ENCODE assay signal across 26 cellular contexts in genomic region chr2:180776924-180777323, GRCh38.
DNase-seq lines count a peak whose midpoint lies in the region; ATAC-seq, FAIRE-seq and TF ChIP-seq lines count a peak whose summit lies in the region.
"Had no signal": no experiment of that assay in that cellular context is flagged by ENCODE, and none has a peak within 500 bp of the region (broad histone marks: within the 10 kb centered on the region; RNA-seq: fewer than 3 reads in every experiment).

No MANE protein-coding gene starts in this region.

- H3K4me3 Mint-ChIP-seq in activated naive CD8-positive, alpha-beta T cell treated with anti-CD3 and anti-CD28 coated beads for 36 hours = no peak overlapping the region
- H3K4me3 Mint-ChIP-seq: activated CD8-positive, alpha-beta T cell treated with anti-CD3 and anti-CD28 coated beads for 36 hours; activated naive CD8-positive, alpha-beta T cell treated with anti-CD3 and anti-CD28 coated beads, Interleukin-2, amount 50 U/mL, for 24 hours; neural crest cell; T-cell had no signal

- H3K27me3 Mint-ChIP-seq in activated naive CD8-positive, alpha-beta T cell treated with anti-CD3 and anti-CD28 coated beads for 36 hours = no peaks in the 10 kb centered on the region
- H3K27me3 Mint-ChIP-seq: activated naive CD8-positive, alpha-beta T cell treated with anti-CD3 and anti-CD28 coated beads, Interleukin-2, amount 50 U/mL, for 24 hours had no signal

- H3K27ac Mint-ChIP-seq in activated naive CD8-positive, alpha-beta T cell treated with anti-CD3 and anti-CD28 coated beads for 36 hours = no peak overlapping the region
- H3K27ac Mint-ChIP-seq: activated CD8-positive, alpha-beta T cell treated with anti-CD3 and anti-CD28 coated beads for 36 hours; activated naive CD8-positive, alpha-beta T cell treated with anti-CD3 and anti-CD28 coated beads, Interleukin-2, amount 50 U/mL, for 24 hours; T-cell had no signal

- H3K9me3 ChIP-seq in mammary epithelial cell (replicated peaks; ENCODE audit: insufficient read depth, low read length) (no peaks in the 10 kb centered on the region), breast epithelium (no peaks in the 10 kb centered on the region), kidney (ENCODE audit: control insufficient read depth in 1 of 2, low read length in 2 of 2) (no peaks in the 10 kb centered on the region), heart right ventricle (peaks cover 0 to 2% (median 0%) of the 10 kb centered on the region in 11 donors)
- H3K9me3 ChIP-seq: BLaER1 treated with 17β-estradiol and CSF1 and Interleukin-3, amounts not matched to agents 10 nM and 100 nM; colonic mucosa; lower lobe of right lung; sigmoid colon had no signal

- H4K20me1 ChIP-seq in mammary epithelial cell (ENCODE audit: insufficient read depth, low read length) = no peaks in the 10 kb centered on the region
- H4K20me1 ChIP-seq: BLaER1 treated with 17β-estradiol and CSF1 and Interleukin-3, amounts not matched to agents 10 nM and 100 nM had no signal

- H3K9ac ChIP-seq in mammary epithelial cell (ENCODE audit: insufficient read depth, low read length) (no peak overlapping the region), kidney (ENCODE audit: low read length in 2 of 2) (no peak overlapping the region)
- H3K9ac ChIP-seq: BLaER1 treated with 17β-estradiol and CSF1 and Interleukin-3, amounts not matched to agents 10 nM and 100 nM had no signal

- no peak overlapping the region for H2AFZ ChIP-seq in mammary epithelial cell (ENCODE audit: low read depth, low read length)

- H3K27ac ChIP-seq in mammary epithelial cell (ENCODE audit: insufficient read depth, low read depth, low read length) (no peak overlapping the region), breast epithelium (no peak overlapping the region), kidney (ENCODE audit: low read depth in 2 of 2, low read length in 2 of 2) (no peak overlapping the region), heart right ventricle (no peak overlapping the region)
- H3K27ac ChIP-seq: BLaER1 treated with 17β-estradiol and CSF1 and Interleukin-3, amounts not matched to agents 10 nM and 100 nM; colonic mucosa; lower lobe of right lung; sigmoid colon had no signal

- no peak for TF ChIP-seq CTCF in mammary epithelial cell (conservative IDR thresholded peaks at IDR 0.05 in 1 of 2, IDR thresholded peaks at IDR 0.05 in 1 of 2; ENCODE audit: extremely low read depth in 1 of 2, insufficient read depth in 1 of 2, low read depth in 1 of 2, low read length in 2 of 2)
- TF ChIP-seq CTCF in breast epithelium (IDR thresholded peaks at IDR 0.05) = no peak
- no peak for TF ChIP-seq CTCF in astrocyte of the spinal cord (IDR thresholded peaks at IDR 0.05; ENCODE audit: low read depth, low read length)
- TF ChIP-seq CTCF in kidney (IDR thresholded peaks at IDR 0.05; ENCODE audit: borderline replicate concordance, extremely low read depth, insufficient read depth) = no peak
- no peak for TF ChIP-seq CTCF in heart right ventricle (IDR thresholded peaks at IDR 0.05)

- intact Hi-C loops in mammary epithelial cell (cut with micrococcal nuclease) (no loop called here), breast epithelium (cut with DNase I; ENCODE audit: low total_unique reads) (no loop called here), kidney (cut with DNase I) (no loop called here), heart right ventricle (cut with DNase I) (no loop called here)

- no peak for ATAC-seq in heart right ventricle
- ATAC-seq: activated CD8-positive, alpha-beta T cell treated with anti-CD3 and anti-CD28 coated beads for 36 hours; activated naive CD8-positive, alpha-beta T cell treated with anti-CD3 and anti-CD28 coated beads, Interleukin-2, amount 50 U/mL, for 24 hours; esophagus mucosa; lower lobe of right lung; T-cell had no signal

- no peaks in the 10 kb centered on the region for H3K4me1 Mint-ChIP-seq in activated naive CD8-positive, alpha-beta T cell treated with anti-CD3 and anti-CD28 coated beads for 36 hours
- H3K4me1 Mint-ChIP-seq: activated naive CD8-positive, alpha-beta T cell treated with anti-CD3 and anti-CD28 coated beads, Interleukin-2, amount 50 U/mL, for 24 hours; neural crest cell; T-cell had no signal

- H3K4me3 ChIP-seq in mammary epithelial cell (replicated peaks in 1 of 3; ENCODE audit: insufficient read depth in 1 of 3, low read depth in 2 of 3, low read length in 3 of 3) (no peak overlapping the region), breast epithelium (no peak overlapping the region), astrocyte of the spinal cord (ENCODE audit: low read depth, low read length) (no peak overlapping the region), kidney (ENCODE audit: low read length in 2 of 2) (no peak overlapping the region), heart right ventricle (no peak overlapping the region)
- H3K4me3 ChIP-seq: BLaER1 treated with 17β-estradiol and CSF1 and Interleukin-3, amounts not matched to agents 10 nM and 100 nM; colonic mucosa; lower lobe of right lung; sigmoid colon had no signal

- H3K9me3 Mint-ChIP-seq in activated naive CD8-positive, alpha-beta T cell treated with anti-CD3 and anti-CD28 coated beads for 36 hours = no peaks in the 10 kb centered on the region
- H3K9me3 Mint-ChIP-seq: activated CD8-positive, alpha-beta T cell treated with anti-CD3 and anti-CD28 coated beads for 36 hours; activated naive CD8-positive, alpha-beta T cell treated with anti-CD3 and anti-CD28 coated beads, Interleukin-2, amount 50 U/mL, for 24 hours; neural crest cell; T-cell had no signal

- FAIRE-seq in kidney (lab: Jason Lieb, UNC) = no peak

- DNase-seq in mammary epithelial cell (peak; percentile 11), breast epithelium (ENCODE audit: low spot score in 2 of 2) (no peak), NCI-H1694 treated with DMSO at 0.1 percent for 48 hours (lab: John Stamatoyannopoulos, UW) (peak; percentile 58), astrocyte of the spinal cord (ENCODE audit: low read depth, low spot score) (peak; percentile 39), superior temporal gyrus (ENCODE audit: extremely low spot score) (peak; percentile 33), kidney (no peak), heart right ventricle (no peak)
- no peak for DNase-seq in activated naive CD8-positive, alpha-beta T cell treated with anti-CD3 and anti-CD28 coated beads for 36 hours
- DNase-seq: ACHN; activated CD8-positive, alpha-beta T cell treated with anti-CD3 and anti-CD28 coated beads for 36 hours; activated effector memory CD4-positive, alpha-beta T cell treated with anti-CD3 and anti-CD28 coated beads, Interleukin-2, amount 50 U/mL, for 16 hours; activated naive CD8-positive, alpha-beta T cell treated with anti-CD3 and anti-CD28 coated beads, Interleukin-2, amount 50 U/mL, for 24 hours; activated T-cell treated with anti-CD3 and anti-CD28 coated beads for 4 hours; colonic mucosa; lower lobe of right lung; MV-4-11; NCI-H187 treated with DMSO at 0.1 percent for 48 hours; NCI-H2227 treated with DMSO at 0.1 percent for 48 hours; posterior cingulate gyrus; SHP77 treated with DMSO at 0.1 percent for 48 hours; sigmoid colon; stimulated activated naive CD4-positive, alpha-beta T cell treated with Interleukin-2 at 50 U/mL for 16 hours; T-cell had no signal

- in situ Hi-C loops in mammary epithelial cell (cut with MboI; ENCODE audit: low sequenced_read_pairs in 2 of 2) (no loop called here), astrocyte of the spinal cord (cut with HindIII; ENCODE audit: low sequenced_read_pairs) (no loop called here)

- H3K4me2 ChIP-seq in mammary epithelial cell (ENCODE audit: insufficient read depth, low read depth, low read length) = no peak overlapping the region
- H3K4me2 ChIP-seq: BLaER1 treated with 17β-estradiol and CSF1 and Interleukin-3, amounts not matched to agents 10 nM and 100 nM had no signal

- H3K36me3 ChIP-seq in mammary epithelial cell (ENCODE audit: insufficient read depth, low read length) = no peaks in the 10 kb centered on the region
- no peaks in the 10 kb centered on the region for H3K36me3 ChIP-seq in breast epithelium
- no peaks in the 10 kb centered on the region for H3K36me3 ChIP-seq in kidney (ENCODE audit: control insufficient read depth in 1 of 2, insufficient read depth in 2 of 2, low read length in 2 of 2)
- H3K36me3 ChIP-seq in heart right ventricle = no peaks in the 10 kb centered on the region
- H3K36me3 ChIP-seq: BLaER1 treated with 17β-estradiol and CSF1 and Interleukin-3, amounts not matched to agents 10 nM and 100 nM; colonic mucosa; lower lobe of right lung; sigmoid colon had no signal

- no peak for TF ChIP-seq POLR2A in breast epithelium (IDR thresholded peaks at IDR 0.05)

- no TSS peak for BruUV-seq in mammary epithelial cell (replicated peaks; lab: Mats Ljungman, UMichigan)

- H3K27me3 ChIP-seq in mammary epithelial cell (ENCODE audit: insufficient read depth, low read length) (no peaks in the 10 kb centered on the region), breast epithelium (no peaks in the 10 kb centered on the region), heart right ventricle (no peaks in the 10 kb centered on the region)
- H3K27me3 ChIP-seq: BLaER1 treated with 17β-estradiol and CSF1 and Interleukin-3, amounts not matched to agents 10 nM and 100 nM; colonic mucosa; sigmoid colon had no signal

- no peaks in the 10 kb centered on the region for H3K4me1 ChIP-seq in mammary epithelial cell (ENCODE audit: insufficient read depth, low read length)
- H3K4me1 ChIP-seq in breast epithelium = no peaks in the 10 kb centered on the region
- H3K4me1 ChIP-seq in kidney (ENCODE audit: control insufficient read depth in 1 of 2, insufficient read depth in 1 of 2, low read depth in 1 of 2, low read length in 2 of 2) = no peaks in the 10 kb centered on the region
- H3K4me1 ChIP-seq in heart right ventricle = no peaks in the 10 kb centered on the region
- H3K4me1 ChIP-seq: BLaER1 treated with 17β-estradiol and CSF1 and Interleukin-3, amounts not matched to agents 10 nM and 100 nM; colonic mucosa; lower lobe of right lung; sigmoid colon had no signal

- H3K79me2 ChIP-seq in mammary epithelial cell (ENCODE audit: insufficient read depth, low read length) = no peaks in the 10 kb centered on the region

- dilution Hi-C loops in mammary epithelial cell (cut with HindIII; ENCODE audit: low sequenced_read_pairs) = no loop called here

- H3K36me3 Mint-ChIP-seq in activated naive CD8-positive, alpha-beta T cell treated with anti-CD3 and anti-CD28 coated beads for 36 hours = no peaks in the 10 kb centered on the region
- H3K36me3 Mint-ChIP-seq: T-cell had no signal

- CTCF ChIA-PET in mammary epithelial cell (lab: Charles Lee; ENCODE audit: low non-redundant PET) = interaction anchor here (0.6 kb wide), 1 partner anchor 192 kb away, joined by 3 read pairs; no protein-coding TSS in a partner anchor

Comparison
In these comparisons a context has a peak if more than half of its experiments do, and no peak if none do; other contexts are left out.
1. DNase-seq: peak in mammary epithelial cell (single experiment), NCI-H1694 treated with DMSO at 0.1 percent for 48 hours (single experiment), astrocyte of the spinal cord (single experiment) and superior temporal gyrus (single experiment); none in breast epithelium (0 of 2), kidney (single experiment), activated naive CD8-positive, alpha-beta T cell treated with anti-CD3 and anti-CD28 coated beads for 36 hours (single experiment) and heart right ventricle (0 of 2).